Comparison of ENCODE assay signal across 18 cellular contexts in the genomic region with DNA sequence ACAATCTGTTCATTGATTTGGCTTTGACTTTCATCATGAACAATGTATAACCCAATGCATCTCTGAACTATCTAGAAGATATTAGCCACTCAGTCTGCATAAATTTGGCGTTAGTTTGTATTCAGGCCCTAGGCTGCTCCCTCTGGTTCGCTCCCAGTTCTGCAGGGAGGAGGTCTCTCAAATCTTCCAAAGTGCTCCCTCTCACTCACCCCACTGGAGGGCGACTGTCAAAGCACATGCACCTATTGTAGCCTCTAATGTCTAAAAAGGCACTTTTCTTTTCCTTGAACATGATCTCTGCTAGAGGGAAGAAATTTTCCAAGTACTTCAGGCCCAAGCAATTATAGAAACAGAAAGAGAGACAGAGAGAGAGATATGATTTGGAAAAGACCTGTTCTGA.
DNase-seq lines count a peak whose midpoint lies in the region; ATAC-seq, FAIRE-seq and TF ChIP-seq lines count a peak whose summit lies in the region.
"Had no signal": no experiment of that assay in that cellular context is flagged by ENCODE, and none has a peak within 500 bp of the region (broad histone marks: within the 10 kb centered on the region; RNA-seq: fewer than 3 reads in every experiment).

No MANE protein-coding gene starts in this region.

- in situ Hi-C loops in K562 (cut with MboI), result no loop called here

- DNase-seq in SIG-M5 treated with dmso at 0.1 percent for 504 hours (lab: John Stamatoyannopoulos, UW; ENCODE audit: unreplicated experiment) (peak; percentile 15), SIG-M5 (lab: John Stamatoyannopoulos, UW) (no peak), NB4 (ENCODE audit: low read depth) (peak; percentile 25), K562 (ENCODE audit: extremely low read depth in 1 of 4, low spot score in 3 of 4) (peak in 2 of 4 experiments; percentile 6 to 7), type B pancreatic cell (ENCODE audit: extremely low spot score, unreplicated experiment) (no peak), pons (ENCODE audit: low spot score) (no peak)
- no peak for DNase-seq in activated naive CD4-positive, alpha-beta T cell treated with anti-CD3 and anti-CD28 coated beads for 36 hours
- DNase-seq: activated CD4-positive, alpha-beta T cell treated with anti-CD3 and anti-CD28 coated beads for 4 hours; effector memory CD4-positive, alpha-beta T cell; GM23248; NCI-H510A had no signal

- H3K9ac ChIP-seq in K562 (ENCODE audit: insufficient read depth in 1 of 2, low read depth in 2 of 2, low read length in 2 of 2), result no peak overlapping the region
- H3K9ac ChIP-seq: GM23248 had no signal

- no peak overlapping the region for H3K27ac Mint-ChIP-seq in type B pancreatic cell
- no peak overlapping the region for H3K27ac Mint-ChIP-seq in activated naive CD4-positive, alpha-beta T cell treated with anti-CD3 and anti-CD28 coated beads for 36 hours
- H3K27ac Mint-ChIP-seq: activated naive CD8-positive, alpha-beta T cell had no signal

- intact Hi-C loops in K562 (cut with micrococcal nuclease), result no loop called here
- intact Hi-C loops in activated naive CD4-positive, alpha-beta T cell treated with anti-CD3 and anti-CD28 coated beads for 36 hours (cut with micrococcal nuclease), result no loop called here

- CTCF ChIA-PET in K562 (lab: Yijun Ruan, JAX; ENCODE audit: low intra/inter-chr PET ratio), result no interaction called here
- CTCF ChIA-PET in activated naive CD4-positive, alpha-beta T cell treated with anti-CD3 and anti-CD28 coated beads for 36 hours (lab: Charles Lee), result no interaction called here

- WGBS in K562 (ENCODE audit: insufficient coverage, low coverage, missing lambda C conversion rate), result 0% methylated on average over 3 of the region's 3 CpGs

- no peaks in the 10 kb centered on the region for H3K27me3 ChIP-seq in K562 (ENCODE audit: control insufficient read depth in 2 of 2, insufficient read depth in 2 of 2, low read length in 2 of 2)
- H3K27me3 ChIP-seq: cardiac muscle cell, right atrium auricular region, suprapubic skin had no signal

- no peaks in the 10 kb centered on the region for H3K36me3 ChIP-seq in K562 (ENCODE audit: control insufficient read depth, insufficient read depth, low read length)
- H3K36me3 ChIP-seq: cardiac muscle cell, right atrium auricular region, suprapubic skin had no signal

- no peaks in the 10 kb centered on the region for H3K4me1 Mint-ChIP-seq in type B pancreatic cell (ENCODE audit: unreplicated experiment)
- no peaks in the 10 kb centered on the region for H3K4me1 Mint-ChIP-seq in activated naive CD4-positive, alpha-beta T cell treated with anti-CD3 and anti-CD28 coated beads for 36 hours (ENCODE audit: low read depth)
- H3K4me1 Mint-ChIP-seq: IgD-negative memory B cell had no signal

- no peaks in the 10 kb centered on the region for H3K9me1 ChIP-seq in K562 (ENCODE audit: control insufficient read depth, insufficient read depth, low read length)

- no peaks in the 10 kb centered on the region for H3K4me1 ChIP-seq in K562 (replicated peaks in 1 of 2; ENCODE audit: control insufficient read depth in 2 of 2, insufficient read depth in 2 of 2, low read length in 2 of 2)
- H3K4me1 ChIP-seq: right atrium auricular region, suprapubic skin had no signal

- no peaks in the 10 kb centered on the region for H3K9me3 ChIP-seq in K562 (replicated peaks; ENCODE audit: control insufficient read depth, insufficient read depth, low read depth, low read length)
- H3K9me3 ChIP-seq: right atrium auricular region, suprapubic skin had no signal

- TF ChIP-seq RAD21 in K562 (CRISPR knock-in tag; conservative IDR thresholded peaks at IDR 0.05 in 1 of 2, IDR thresholded peaks at IDR 0.05 in 1 of 2), result 0 out of 4 replicates have a peak, but pooled peaks of 1 of the 2 experiments have one; percentile 14

- H3K79me2 ChIP-seq in K562 (ENCODE audit: control insufficient read depth, insufficient read depth, low read length), result no peaks in the 10 kb centered on the region

- POLR2A ChIA-PET in K562 (lab: Yijun Ruan, JAX), result no interaction called here

- no peaks in the 10 kb centered on the region for H3K36me3 Mint-ChIP-seq in type B pancreatic cell
- no peaks in the 10 kb centered on the region for H3K36me3 Mint-ChIP-seq in activated naive CD4-positive, alpha-beta T cell treated with anti-CD3 and anti-CD28 coated beads for 36 hours (ENCODE audit: low read depth)
- H3K36me3 Mint-ChIP-seq: activated naive CD8-positive, alpha-beta T cell; IgD-negative memory B cell had no signal

- no peak overlapping the region for H2AFZ ChIP-seq in K562 (ENCODE audit: low read depth, low read length)
- H2AFZ ChIP-seq: GM23248 had no signal

- H3K4me3 Mint-ChIP-seq in type B pancreatic cell, result no peak overlapping the region
- no peak overlapping the region for H3K4me3 Mint-ChIP-seq in activated naive CD4-positive, alpha-beta T cell treated with anti-CD3 and anti-CD28 coated beads for 36 hours
- H3K4me3 Mint-ChIP-seq: activated naive CD8-positive, alpha-beta T cell; IgD-negative memory B cell had no signal

- no peak for TF ChIP-seq POLR2A in NB4 (IDR thresholded peaks at IDR 0.05; ENCODE audit: extremely low read depth, insufficient read length)
- no peak for TF ChIP-seq POLR2A in K562 (conservative IDR thresholded peaks at IDR 0.05)

- TF ChIP-seq EP300 in K562 (IDR thresholded peaks at IDR 0.05; ENCODE audit: low read length), result no peak

- no peak overlapping the region for H3K27ac ChIP-seq in K562 (ENCODE audit: extremely low read depth, low read depth, low read length)
- H3K27ac ChIP-seq: cardiac muscle cell, GM23248, right atrium auricular region, RWPE1, suprapubic skin had no signal

- no TSS peak for BruUV-seq in K562 (replicated peaks; lab: Mats Ljungman, UMichigan)

- ATAC-seq in K562, result peak; percentile 67; the same call in 2 of the 3 replicates
- ATAC-seq in GM18858 (IDR thresholded peaks at IDR 0.05; ENCODE audit: unreplicated experiment), result no peak

- H3K9me3 Mint-ChIP-seq in type B pancreatic cell, result no peaks in the 10 kb centered on the region
- H3K9me3 Mint-ChIP-seq in activated naive CD4-positive, alpha-beta T cell treated with anti-CD3 and anti-CD28 coated beads for 36 hours, result peaks cover 10% of the 10 kb centered on the region

- no peaks in the 10 kb centered on the region for H4K20me1 ChIP-seq in K562 (replicated peaks; ENCODE audit: control insufficient read depth, insufficient read depth, low read length)

- peak; percentile 43 for TF ChIP-seq CTCF in NB4 (IDR thresholded peaks at IDR 0.05; ENCODE audit: low read depth, low read length)
- peak in 2 of 3 experiments; percentile 17 to 18; a peak in 2 of 6 replicates for TF ChIP-seq CTCF in K562 (IDR thresholded peaks at IDR 0.05 in 2 of 3, conservative IDR thresholded peaks at IDR 0.05 in 1 of 3; ENCODE audit: insufficient read depth in 2 of 3, low read depth in 1 of 3, low read length in 3 of 3)
- peak; percentile 52 for TF ChIP-seq CTCF in type B pancreatic cell (conservative IDR thresholded peaks at IDR 0.05)

- no peak for FAIRE-seq in K562 (lab: Jason Lieb, UNC)

- H3K4me3 ChIP-seq in NB4 (ENCODE audit: low read depth, low read length) (no peak overlapping the region), K562 (no peak overlapping the region)
- H3K4me3 ChIP-seq: cardiac muscle cell, GM23248, right atrium auricular region, suprapubic skin had no signal

- peaks cover 9% of the 10 kb centered on the region for H3K27me3 Mint-ChIP-seq in type B pancreatic cell
- H3K27me3 Mint-ChIP-seq in activated naive CD4-positive, alpha-beta T cell treated with anti-CD3 and anti-CD28 coated beads for 36 hours (ENCODE audit: low read depth), result no peaks in the 10 kb centered on the region
- H3K27me3 Mint-ChIP-seq: activated naive CD8-positive, alpha-beta T cell; IgD-negative memory B cell had no signal

- H3K4me2 ChIP-seq in K562 (ENCODE audit: insufficient read depth, low read length), result no peak overlapping the region

TF ChIP-seq in K562, 482 proteins besides CTCF, POLR2A, EP300 and RAD21:
- TF ChIP-seq CCNT2 (IDR thresholded peaks at IDR 0.05; ENCODE audit: borderline replicate concordance, extremely low read depth, insufficient read length, low read depth, low read length) (no peak), HDAC6 (IDR thresholded peaks at IDR 0.05; ENCODE audit: low read depth, low read length) (no peak), IRF2 (CRISPR knock-in tag; IDR thresholded peaks at IDR 0.05) (no peak), HMG20A (CRISPR knock-in tag; conservative IDR thresholded peaks at IDR 0.05) (no peak), PHF20 (IDR thresholded peaks at IDR 0.05; ENCODE audit: partially characterized antibody) (no peak), U2AF1 (optimal IDR thresholded peaks at IDR 0.05; ENCODE audit: low read depth, low read length) (no peak), MAX (CRISPR knock-in tag; IDR thresholded peaks at IDR 0.05) (no peak), HSF4 (CRISPR knock-in tag; IDR thresholded peaks at IDR 0.05; ENCODE audit: borderline replicate concordance) (no peak), SNIP1 (IDR thresholded peaks at IDR 0.05; ENCODE audit: low read depth) (no peak), ZBTB7A (IDR thresholded peaks at IDR 0.05; ENCODE audit: borderline replicate concordance, control insufficient read depth, low read depth, low read length) (no peak), SRSF7 (optimal IDR thresholded peaks at IDR 0.05; ENCODE audit: low read depth, low read length) (no peak), TCFL5 (CRISPR knock-in tag; conservative IDR thresholded peaks at IDR 0.05) (no peak), GTF2A2 (tag; IDR thresholded peaks at IDR 0.05) (no peak)

Comparison
In these comparisons a context has a peak if more than half of its experiments do, and no peak if none do; other contexts are left out.
1. DNase-seq: peak in SIG-M5 treated with dmso at 0.1 percent for 504 hours (single experiment) and NB4 (single experiment); none in SIG-M5 (single experiment), type B pancreatic cell (single experiment), pons (single experiment) and activated naive CD4-positive, alpha-beta T cell treated with anti-CD3 and anti-CD28 coated beads for 36 hours (single experiment).
2. Peak in every context shown above with its lines, with median percentiles within 50 percentile points of each other: CTCF ChIP-seq.